In genomic region chr6:148585641-148586040, GRCh38 we compare ENCODE assay signal across 1 cellular context.
TF ChIP-seq lines count a peak whose summit lies in the region.
"Not testable (repeated sequence)": the region's sequence is repeated elsewhere in the genome, so short reads cannot be mapped to it uniquely, and the experiment has no call there.

No MANE protein-coding gene starts in this region.

- H3K4me3 ChIP-seq in HEK293 (ENCODE audit: low read depth, low read length) = not testable (repeated sequence)

- CTCF ChIA-PET in HEK293 (lab: Yijun Ruan, JAX) = interaction anchor here (0.7 to 1.2 kb wide), 2 partner anchors 9 to 635 kb away, joined by 3 to 5 read pairs; no protein-coding TSS in a partner anchor

- POLR2A ChIA-PET in HEK293 (lab: Yijun Ruan, JAX) = interaction anchor here (0.5 kb wide), 1 partner anchor 1080 kb away, joined by 5 read pairs; no protein-coding TSS in a partner anchor

- not testable (repeated sequence) for H3K27ac ChIP-seq in HEK293 (ENCODE audit: extremely low read depth, low read depth, low read length)

- not testable (repeated sequence) for H3K9me3 ChIP-seq in HEK293 (ENCODE audit: control insufficient read depth, insufficient read depth, low read depth, low read length)

- TF ChIP-seq CTCF in HEK293 (tag by site-specific recombination; IDR thresholded peaks at IDR 0.05) = not testable (repeated sequence)

- H3K36me3 ChIP-seq in HEK293 (ENCODE audit: control insufficient read depth in 2 of 2, insufficient read depth in 1 of 2, low read length in 2 of 2) = not testable (repeated sequence)

- not testable (repeated sequence) for H3K4me1 ChIP-seq in HEK293 (ENCODE audit: control insufficient read depth, insufficient read depth, low read length)

TF ChIP-seq in HEK293, 187 proteins besides CTCF, POLR2A, EP300 and RAD21:
- peak; percentile 51 for TF ChIP-seq ZNF529 (tag by site-specific recombination; IDR thresholded peaks at IDR 0.05; ENCODE audit: insufficient replicate concordance)
- peak; percentile 61 for TF ChIP-seq SETDB1 (IDR thresholded peaks at IDR 0.05; ENCODE audit: insufficient read length, low read length)
- peak; percentile 87 for TF ChIP-seq ZNF558 (tag by site-specific recombination; IDR thresholded peaks at IDR 0.05)
